Comparison of ENCODE assay signal across 25 cellular contexts in genomic region chr2:54083440-54083839, GRCh38. TPM values are rescaled to one million over a fixed set of nuclear protein-coding genes. Genes with fewer than 3 reads are reported as not detected.
DNase-seq lines count a peak whose midpoint lies in the region; ATAC-seq and TF ChIP-seq lines count a peak whose summit lies in the region.
"Had no signal": no experiment of that assay in that cellular context is flagged by ENCODE, and none has a peak within 500 bp of the region (broad histone marks: within the 10 kb centered on the region; RNA-seq: fewer than 3 reads in every experiment).

No MANE protein-coding gene starts in this region.

- no peaks in the 10 kb centered on the region for H3K36me3 ChIP-seq in osteoblast (ENCODE audit: insufficient read depth, low read length)
- H3K36me3 ChIP-seq: BLaER1, ovary had no signal

- H2AFZ ChIP-seq in osteoblast (ENCODE audit: low read length): peak overlapping the region; percentile 35

- TF ChIP-seq CTCF in fibroblast of mammary gland (conservative IDR thresholded peaks at IDR 0.05; ENCODE audit: control insufficient read depth, insufficient read depth, low read depth, low read length) (no peak), osteoblast (IDR thresholded peaks at IDR 0.05; ENCODE audit: extremely low read depth, low read depth, low read length) (no peak), GM13977 (IDR thresholded peaks at IDR 0.05; ENCODE audit: extremely low read depth, insufficient read depth, missing control alignments) (no peak)

- H3K4me1 ChIP-seq in osteoblast (ENCODE audit: insufficient read depth, low read length): peaks cover 6% of the 10 kb centered on the region
- H3K4me1 ChIP-seq: BLaER1 had no signal

- no peaks in the 10 kb centered on the region for H3K27me3 ChIP-seq in osteoblast (ENCODE audit: insufficient read depth, low read length)
- H3K27me3 ChIP-seq: BLaER1, ovary, stomach had no signal

- no peaks in the 10 kb centered on the region for H3K79me2 ChIP-seq in osteoblast (ENCODE audit: insufficient read depth, low read length)

- in situ Hi-C loops in GM13977 (cut with MboI; ENCODE audit: low pct_unique_long_range_greater_than_20kb, low sequenced_read_pairs, unreplicated experiment): no loop called here

- H3K27ac ChIP-seq in osteoblast (ENCODE audit: low read depth, low read length): no peak overlapping the region
- H3K27ac ChIP-seq: BLaER1, ovary, stomach had no signal

- H3K4me3 ChIP-seq in fibroblast of mammary gland (ENCODE audit: control insufficient read depth, low read depth, low read length): no peak overlapping the region
- H3K4me3 ChIP-seq in osteoblast (ENCODE audit: insufficient read depth, low read length): no peak overlapping the region
- H3K4me3 ChIP-seq: BLaER1, lung, ovary, stomach had no signal

- H3K9me3 ChIP-seq in osteoblast (ENCODE audit: low read depth, low read length): no peaks in the 10 kb centered on the region
- H3K9me3 ChIP-seq: BLaER1, ovary, stomach had no signal

- DNase-seq in EL (peak; percentile 22), RPMI7951 (ENCODE audit: low read depth) (peak; percentile 66), fibroblast of mammary gland (ENCODE audit: low read depth) (peak; percentile 30), osteoblast (ENCODE audit: insufficient read length, low spot score, missing footprints) (no peak), GM13977 (ENCODE audit: low spot score) (no peak), Ammon's horn (ENCODE audit: low spot score) (no peak)
- no peak for DNase-seq in activated CD4-positive, CD25-positive, alpha-beta regulatory T cell treated with anti-CD3 and anti-CD28 coated beads, Interleukin-2, amount 50 U/mL, for 72 hours
- DNase-seq: activated CD4-positive, alpha-beta T cell treated with anti-CD3 and anti-CD28 coated beads for 4 hours; COR-L47; effector CD8-positive, alpha-beta T cell; Kasumi-1; naive B cell; NCI-H1105 treated with DMSO at 0.1 percent for 48 hours; NCI-H446; ovary; PC-3; right cardiac atrium; SHP77 treated with DMSO at 0.1 percent for 48 hours; stomach; T-helper 1 cell; trophoblast cell had no signal

- no peaks in the 10 kb centered on the region for H4K20me1 ChIP-seq in osteoblast (ENCODE audit: insufficient read depth, low read length)
- H4K20me1 ChIP-seq: BLaER1 had no signal

- H3K4me2 ChIP-seq in osteoblast (ENCODE audit: insufficient read depth, low read length): no peak overlapping the region
- H3K4me2 ChIP-seq: BLaER1 had no signal

- no peak for ATAC-seq in GM18873 (IDR thresholded peaks at IDR 0.05; ENCODE audit: low FRiP score, unreplicated experiment)
- ATAC-seq: activated naive CD4-positive, alpha-beta T cell treated with anti-CD3 and anti-CD28 coated beads, Interleukin-2, amount 50 U/mL, for 72 hours; PC-3; right cardiac atrium had no signal

RNA-seq across cellular contexts. Expression of gene ACYP2, which starts 32.0 kb away (rescaled TPM):
- total RNA-seq in RPMI7951 (2014; rRNA removed; shearing (Covaris generic)): 19.2 and 20.6 TPM in 2 replicates
- total RNA-seq in osteoblast: 8.5 and 9.0 TPM in 2 replicates

Comparison
In these comparisons a context has a peak if more than half of its experiments do, and no peak if none do; other contexts are left out.
1. DNase-seq: peak in EL (single experiment), RPMI7951 (single experiment) and fibroblast of mammary gland (single experiment); none in osteoblast (single experiment), activated CD4-positive, CD25-positive, alpha-beta regulatory T cell treated with anti-CD3 and anti-CD28 coated beads, Interleukin-2, amount 50 U/mL, for 72 hours (single experiment), GM13977 (single experiment) and Ammon's horn (single experiment).